Comparison of ENCODE assay signal across 2 cellular contexts in genomic region chr4:80221161-80221560, GRCh38.
TF ChIP-seq lines count a peak whose summit lies in the region.

No MANE protein-coding gene starts in this region.

TF ChIP-seq in liver, 16 proteins besides CTCF, POLR2A, EP300 and RAD21:
- no peak for TF ChIP-seq ZBTB33 (IDR thresholded peaks at IDR 0.05)
- no peak for TF ChIP-seq MAX (IDR thresholded peaks at IDR 0.05)
- TF ChIP-seq FOXA1 (IDR thresholded peaks at IDR 0.05): no peak
- no peak for TF ChIP-seq EGR1 (IDR thresholded peaks at IDR 0.05; ENCODE audit: low read depth in 2 of 2)
- no peak for TF ChIP-seq HNF4A (conservative IDR thresholded peaks at IDR 0.05)
- no peak for TF ChIP-seq SP1 (IDR thresholded peaks at IDR 0.05)
- no peak for TF ChIP-seq GABPA (IDR thresholded peaks at IDR 0.05 in 1 of 2, conservative IDR thresholded peaks at IDR 0.05 in 1 of 2)
- TF ChIP-seq, protein P1, sequence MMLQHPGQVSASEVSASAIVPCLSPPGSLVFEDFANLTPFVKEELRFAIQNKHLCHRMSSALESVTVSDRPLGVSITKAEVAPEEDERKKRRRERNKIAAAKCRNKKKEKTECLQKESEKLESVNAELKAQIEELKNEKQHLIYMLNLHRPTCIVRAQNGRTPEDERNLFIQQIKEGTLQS (IDR thresholded peaks at IDR 0.05): no peak
- TF ChIP-seq NR2F2 (IDR thresholded peaks at IDR 0.05): no peak
- no peak for TF ChIP-seq YY1 (IDR thresholded peaks at IDR 0.05)
- TF ChIP-seq REST (IDR thresholded peaks at IDR 0.05): no peak
- TF ChIP-seq RXRA (IDR thresholded peaks at IDR 0.05): no peak
- TF ChIP-seq HNF4G (IDR thresholded peaks at IDR 0.05): no peak
- no peak for TF ChIP-seq FOXA2 (IDR thresholded peaks at IDR 0.05)
- TF ChIP-seq TAF1 (conservative IDR thresholded peaks at IDR 0.05): no peak
- TF ChIP-seq JUND (IDR thresholded peaks at IDR 0.05): no peak
TF ChIP-seq in liver: peak in this region for 0.

TF ChIP-seq in HepG2, 621 proteins besides CTCF, POLR2A, EP300 and RAD21:
- no peak for TF ChIP-seq CEBPG (CRISPR knock-in tag; IDR thresholded peaks at IDR 0.05)
- TF ChIP-seq ZC3H4 (CRISPR knock-in tag; IDR thresholded peaks at IDR 0.05; ENCODE audit: borderline replicate concordance): no peak
- TF ChIP-seq ZNF503 (CRISPR knock-in tag; IDR thresholded peaks at IDR 0.05): no peak
TF ChIP-seq in HepG2: peak in this region for 0.
